ENCODE assay signal across 8 cellular contexts in genomic region chr16:1990336-1991134, GRCh38. TPM values are rescaled to one million over a fixed set of nuclear protein-coding genes. Genes with fewer than 3 reads are reported as not detected.
DNase-seq lines count a peak whose midpoint lies in the region; ATAC-seq and TF ChIP-seq lines count a peak whose summit lies in the region.

No MANE protein-coding gene starts in this region.

- H3K9me3 ChIP-seq in Panc1 (ENCODE audit: control insufficient read depth, insufficient read depth, low read depth, low read length) (no peaks in the 10 kb centered on the region), endocrine pancreas (ENCODE audit: control insufficient read depth, low read length) (no peaks in the 10 kb centered on the region)

- peak overlapping the region; percentile 61; the same call in 1 of the 2 replicates for H3K27ac ChIP-seq in Panc1 (ENCODE audit: low read length)

- POLR2A ChIA-PET in Panc1 (lab: Charles Lee): interaction anchor here (0.6 kb wide), 1 partner anchor 51 kb away, joined by 5 read pairs; no protein-coding TSS in a partner anchor

- no peaks in the 10 kb centered on the region for H3K36me3 ChIP-seq in Panc1 (ENCODE audit: control insufficient read depth, insufficient read depth, low read length)
- no peaks in the 10 kb centered on the region for H3K36me3 ChIP-seq in endocrine pancreas (ENCODE audit: control insufficient read depth, insufficient read depth, low read length)

- ATAC-seq in Right ventricle myocardium inferior: no peak
- no peak for ATAC-seq in left cardiac atrium
- peak; percentile 13; the same call in 1 of the 2 replicates for ATAC-seq in Panc1
- ATAC-seq in GM18870 (IDR thresholded peaks at IDR 0.05; ENCODE audit: unreplicated experiment): no peak

- H3K27me3 ChIP-seq in Panc1 (ENCODE audit: control insufficient read depth, insufficient read depth, low read length) (no peaks in the 10 kb centered on the region), endocrine pancreas (ENCODE audit: control insufficient read depth, insufficient read depth, low read length) (no peaks in the 10 kb centered on the region)

- peaks cover 19% of the 10 kb centered on the region for H3K4me1 ChIP-seq in Panc1 (ENCODE audit: control insufficient read depth, insufficient read depth, low read length)
- H3K4me1 ChIP-seq in endocrine pancreas (ENCODE audit: control insufficient read depth, insufficient read depth, low read length): no peaks in the 10 kb centered on the region

- CTCF ChIA-PET in Panc1 (lab: Charles Lee): no interaction called here

- H3K9ac ChIP-seq in endocrine pancreas (ENCODE audit: control insufficient read depth, insufficient read depth, low read length): peak overlapping the region; percentile 71

- intact Hi-C loops in Right ventricle myocardium inferior (cut with DNase I) (no loop called here), left cardiac atrium (cut with DNase I) (no loop called here), Panc1 (cut with micrococcal nuclease; ENCODE audit: unreplicated experiment) (no loop called here)

- in situ Hi-C loops in Panc1 (cut with HindIII; ENCODE audit: low pct_unique_long_range_greater_than_20kb, low sequenced_read_pairs): no loop called here

- TF ChIP-seq CTCF in Panc1 (IDR thresholded peaks at IDR 0.05): no peak
- TF ChIP-seq CTCF in retinal pigment epithelial cell (conservative IDR thresholded peaks at IDR 0.05; ENCODE audit: low read depth, low read length): no peak

- no TSS peak for BruUV-seq in Panc1 (replicated peaks; lab: Mats Ljungman, UMichigan)

- H3K4me3 ChIP-seq in Panc1 (ENCODE audit: low read depth in 2 of 2, low read length in 2 of 2) (peak overlapping the region; percentile 50 to 67), endocrine pancreas (ENCODE audit: control insufficient read depth, insufficient read depth, low read length) (no peak overlapping the region), retinal pigment epithelial cell (ENCODE audit: low read length) (peak overlapping the region; percentile 32)

- peak; percentile 59 for DNase-seq in Right ventricle myocardium inferior (ENCODE audit: missing footprints)
- DNase-seq in left cardiac atrium: no peak
- no peak for DNase-seq in Panc1 (ENCODE audit: low read depth, low spot score)
- no peak for DNase-seq in retinal pigment epithelial cell (ENCODE audit: low read depth)
- no peak for DNase-seq in SW 1271 (lab: John Stamatoyannopoulos, UW)
- no peak for DNase-seq in AG08396 (ENCODE audit: low spot score)

RNA-seq across cellular contexts. Expression of gene SYNGR3, which starts 0.8 kb away (rescaled TPM):
- 0.62 TPM for total RNA-seq in Right ventricle myocardium inferior
- 1 to 10 TPM in 1 of 2 donors, under 1 TPM in 1; 0.74 to 1.9 TPM for total RNA-seq in left cardiac atrium
- 15.2 TPM for total RNA-seq in Panc1 (2021; ENCODE audit: unreplicated experiment)
- polyA plus RNA-seq in Panc1 (2012; ENCODE audit: insufficient read length): 35.6 TPM

RNA-seq across cellular contexts. Expression of gene GFER, which starts 6.5 kb away (rescaled TPM):
- total RNA-seq in Right ventricle myocardium inferior (25.8 TPM), left cardiac atrium (10 to 100 TPM; 18.1 to 20.6 TPM), Panc1 (2021; ENCODE audit: unreplicated experiment) (49.2 TPM)
- 71.8 TPM for polyA plus RNA-seq in Panc1 (2012; ENCODE audit: insufficient read length)

RNA-seq across cellular contexts. Expression of gene NOXO1, which starts 9.3 kb away (rescaled TPM):
- 0.22 TPM for total RNA-seq in Right ventricle myocardium inferior
- not detected for total RNA-seq in left cardiac atrium
- 4.0 TPM for total RNA-seq in Panc1 (2021; ENCODE audit: unreplicated experiment)
- polyA plus RNA-seq in Panc1 (2012; ENCODE audit: insufficient read length): 2.3 TPM

RNA-seq across cellular contexts. Expression of gene TBL3, which starts 18.7 kb away (rescaled TPM):
- total RNA-seq in Right ventricle myocardium inferior (24.9 TPM), left cardiac atrium (10 to 100 TPM; 19.4 to 21.5 TPM), Panc1 (2021; ENCODE audit: unreplicated experiment) (42.4 TPM)
- polyA plus RNA-seq in Panc1 (2012; ENCODE audit: insufficient read length): 72.9 TPM

RNA-seq across cellular contexts. Expression of gene ZNF598, which starts 19.1 kb away (rescaled TPM):
- total RNA-seq in Right ventricle myocardium inferior (18.5 TPM), left cardiac atrium (10 to 100 TPM; 14.7 to 22.9 TPM), Panc1 (2021; ENCODE audit: unreplicated experiment) (85.7 TPM)
- polyA plus RNA-seq in Panc1 (2012; ENCODE audit: insufficient read length): 64.6 TPM
